ENCODE assay signal across 1 cellular context in the genomic region with DNA sequence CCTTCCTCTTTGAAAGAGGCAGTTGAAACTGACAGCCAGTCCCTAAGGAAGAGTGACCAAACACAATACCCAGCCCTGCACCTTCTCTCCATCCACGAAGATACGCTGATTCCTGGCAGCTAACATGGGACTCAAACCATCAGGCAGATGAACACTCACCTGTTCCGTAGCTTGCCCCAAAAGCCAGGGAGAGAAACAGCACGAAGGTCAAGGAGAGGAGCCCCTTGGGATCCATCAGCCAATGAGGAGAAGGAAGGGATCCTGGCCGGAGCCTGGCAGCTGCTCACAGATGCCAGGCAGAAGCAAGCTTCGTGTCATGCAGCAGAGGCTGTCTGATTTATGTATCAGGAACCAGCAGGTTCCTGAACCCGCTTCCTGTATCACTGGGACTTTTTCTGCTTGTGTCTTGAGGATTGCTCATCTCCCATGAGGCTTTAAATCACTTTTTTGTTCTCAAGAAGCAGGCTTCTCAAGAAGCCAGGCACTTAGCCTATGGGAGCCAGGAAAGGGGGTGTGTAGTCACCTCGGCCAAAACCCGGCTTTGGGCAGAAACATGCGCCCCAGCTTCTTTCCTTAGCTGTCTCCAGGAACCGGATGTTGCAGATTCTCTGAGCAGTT.
TF ChIP-seq lines count a peak whose summit lies in the region.

A gene with protein sequence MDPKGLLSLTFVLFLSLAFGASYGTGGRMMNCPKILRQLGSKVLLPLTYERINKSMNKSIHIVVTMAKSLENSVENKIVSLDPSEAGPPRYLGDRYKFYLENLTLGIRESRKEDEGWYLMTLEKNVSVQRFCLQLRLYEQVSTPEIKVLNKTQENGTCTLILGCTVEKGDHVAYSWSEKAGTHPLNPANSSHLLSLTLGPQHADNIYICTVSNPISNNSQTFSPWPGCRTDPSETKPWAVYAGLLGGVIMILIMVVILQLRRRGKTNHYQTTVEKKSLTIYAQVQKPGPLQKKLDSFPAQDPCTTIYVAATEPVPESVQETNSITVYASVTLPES (minus strand): TSS at position 334 of the 618 bp plus-strand sequence. CDS start 99 bp downstream, at position 235.

TF ChIP-seq in GM12878, 131 proteins besides CTCF, POLR2A, EP300 and RAD21 (continued from another document and continues in another):
- TF ChIP-seq SUPT20H (IDR thresholded peaks at IDR 0.05; ENCODE audit: borderline replicate concordance, control insufficient read depth, low read depth, low read length) = no peak
- no peak for TF ChIP-seq ZZZ3 (IDR thresholded peaks at IDR 0.05; ENCODE audit: control insufficient read depth, insufficient read length, low read depth)
- no peak for TF ChIP-seq ZNF622 (IDR thresholded peaks at IDR 0.05)
- peak; percentile 33; the same call in 1 of the 2 replicates for TF ChIP-seq MXI1 (IDR thresholded peaks at IDR 0.05; ENCODE audit: low read depth, low read length)
- TF ChIP-seq ZNF384 (IDR thresholded peaks at IDR 0.05; ENCODE audit: borderline replicate concordance, low read depth, low read length) = no peak
- TF ChIP-seq, protein P1, sequence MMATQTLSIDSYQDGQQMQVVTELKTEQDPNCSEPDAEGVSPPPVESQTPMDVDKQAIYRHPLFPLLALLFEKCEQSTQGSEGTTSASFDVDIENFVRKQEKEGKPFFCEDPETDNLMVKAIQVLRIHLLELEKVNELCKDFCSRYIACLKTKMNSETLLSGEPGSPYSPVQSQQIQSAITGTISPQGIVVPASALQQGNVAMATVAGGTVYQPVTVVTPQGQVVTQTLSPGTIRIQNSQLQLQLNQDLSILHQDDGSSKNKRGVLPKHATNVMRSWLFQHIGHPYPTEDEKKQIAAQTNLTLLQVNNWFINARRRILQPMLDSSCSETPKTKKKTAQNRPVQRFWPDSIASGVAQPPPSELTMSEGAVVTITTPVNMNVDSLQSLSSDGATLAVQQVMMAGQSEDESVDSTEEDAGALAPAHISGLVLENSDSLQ (IDR thresholded peaks at IDR 0.05) = peak; percentile 74
- 0 out of 2 replicates have a peak, but pooled peaks have one; percentile 17 for TF ChIP-seq YY1 (IDR thresholded peaks at IDR 0.05; ENCODE audit: low read depth, low read length)
- TF ChIP-seq ESRRA (IDR thresholded peaks at IDR 0.05; ENCODE audit: low read length) = peak; percentile 39; the same call in 1 of the 2 replicates
- TF ChIP-seq EED (IDR thresholded peaks at IDR 0.05; ENCODE audit: low read depth) = peak; percentile 78
- TF ChIP-seq, protein P2, sequence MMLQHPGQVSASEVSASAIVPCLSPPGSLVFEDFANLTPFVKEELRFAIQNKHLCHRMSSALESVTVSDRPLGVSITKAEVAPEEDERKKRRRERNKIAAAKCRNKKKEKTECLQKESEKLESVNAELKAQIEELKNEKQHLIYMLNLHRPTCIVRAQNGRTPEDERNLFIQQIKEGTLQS (IDR thresholded peaks at IDR 0.05; ENCODE audit: borderline replicate concordance, extremely low read depth, low read depth, low read length) = no peak
- TF ChIP-seq HDAC6 (IDR thresholded peaks at IDR 0.05; ENCODE audit: unreplicated experiment) = peak; percentile 33
- peak in 1 of 2 experiments; percentile 62; a peak in 1 of 4 replicates for TF ChIP-seq ETV6 (conservative IDR thresholded peaks at IDR 0.05 in 1 of 2, IDR thresholded peaks at IDR 0.05 in 1 of 2; ENCODE audit: borderline replicate concordance in 1 of 2, low read depth in 1 of 2)
- TF ChIP-seq, protein P3, sequence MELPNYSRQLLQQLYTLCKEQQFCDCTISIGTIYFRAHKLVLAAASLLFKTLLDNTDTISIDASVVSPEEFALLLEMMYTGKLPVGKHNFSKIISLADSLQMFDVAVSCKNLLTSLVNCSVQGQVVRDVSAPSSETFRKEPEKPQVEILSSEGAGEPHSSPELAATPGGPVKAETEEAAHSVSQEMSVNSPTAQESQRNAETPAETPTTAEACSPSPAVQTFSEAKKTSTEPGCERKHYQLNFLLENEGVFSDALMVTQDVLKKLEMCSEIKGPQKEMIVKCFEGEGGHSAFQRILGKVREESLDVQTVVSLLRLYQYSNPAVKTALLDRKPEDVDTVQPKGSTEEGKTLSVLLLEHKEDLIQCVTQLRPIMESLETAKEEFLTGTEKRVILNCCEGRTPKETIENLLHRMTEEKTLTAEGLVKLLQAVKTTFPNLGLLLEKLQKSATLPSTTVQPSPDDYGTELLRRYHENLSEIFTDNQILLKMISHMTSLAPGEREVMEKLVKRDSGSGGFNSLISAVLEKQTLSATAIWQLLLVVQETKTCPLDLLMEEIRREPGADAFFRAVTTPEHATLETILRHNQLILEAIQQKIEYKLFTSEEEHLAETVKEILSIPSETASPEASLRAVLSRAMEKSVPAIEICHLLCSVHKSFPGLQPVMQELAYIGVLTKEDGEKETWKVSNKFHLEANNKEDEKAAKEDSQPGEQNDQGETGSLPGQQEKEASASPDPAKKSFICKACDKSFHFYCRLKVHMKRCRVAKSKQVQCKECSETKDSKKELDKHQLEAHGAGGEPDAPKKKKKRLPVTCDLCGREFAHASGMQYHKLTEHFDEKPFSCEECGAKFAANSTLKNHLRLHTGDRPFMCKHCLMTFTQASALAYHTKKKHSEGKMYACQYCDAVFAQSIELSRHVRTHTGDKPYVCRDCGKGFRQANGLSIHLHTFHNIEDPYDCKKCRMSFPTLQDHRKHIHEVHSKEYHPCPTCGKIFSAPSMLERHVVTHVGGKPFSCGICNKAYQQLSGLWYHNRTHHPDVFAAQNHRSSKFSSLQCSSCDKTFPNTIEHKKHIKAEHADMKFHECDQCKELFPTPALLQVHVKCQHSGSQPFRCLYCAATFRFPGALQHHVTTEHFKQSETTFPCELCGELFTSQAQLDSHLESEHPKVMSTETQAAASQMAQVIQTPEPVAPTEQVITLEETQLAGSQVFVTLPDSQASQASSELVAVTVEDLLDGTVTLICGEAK (IDR thresholded peaks at IDR 0.05; ENCODE audit: borderline replicate concordance) = no peak
- TF ChIP-seq, protein P4, sequence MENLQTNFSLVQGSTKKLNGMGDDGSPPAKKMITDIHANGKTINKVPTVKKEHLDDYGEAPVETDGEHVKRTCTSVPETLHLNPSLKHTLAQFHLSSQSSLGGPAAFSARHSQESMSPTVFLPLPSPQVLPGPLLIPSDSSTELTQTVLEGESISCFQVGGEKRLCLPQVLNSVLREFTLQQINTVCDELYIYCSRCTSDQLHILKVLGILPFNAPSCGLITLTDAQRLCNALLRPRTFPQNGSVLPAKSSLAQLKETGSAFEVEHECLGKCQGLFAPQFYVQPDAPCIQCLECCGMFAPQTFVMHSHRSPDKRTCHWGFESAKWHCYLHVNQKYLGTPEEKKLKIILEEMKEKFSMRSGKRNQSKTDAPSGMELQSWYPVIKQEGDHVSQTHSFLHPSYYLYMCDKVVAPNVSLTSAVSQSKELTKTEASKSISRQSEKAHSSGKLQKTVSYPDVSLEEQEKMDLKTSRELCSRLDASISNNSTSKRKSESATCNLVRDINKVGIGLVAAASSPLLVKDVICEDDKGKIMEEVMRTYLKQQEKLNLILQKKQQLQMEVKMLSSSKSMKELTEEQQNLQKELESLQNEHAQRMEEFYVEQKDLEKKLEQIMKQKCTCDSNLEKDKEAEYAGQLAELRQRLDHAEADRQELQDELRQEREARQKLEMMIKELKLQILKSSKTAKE (IDR thresholded peaks at IDR 0.05; ENCODE audit: low read depth, poor library complexity, severe bottlenecking) = peak; percentile 13
- TF ChIP-seq JUNB (IDR thresholded peaks at IDR 0.05) = no peak
- TF ChIP-seq, protein P5, sequence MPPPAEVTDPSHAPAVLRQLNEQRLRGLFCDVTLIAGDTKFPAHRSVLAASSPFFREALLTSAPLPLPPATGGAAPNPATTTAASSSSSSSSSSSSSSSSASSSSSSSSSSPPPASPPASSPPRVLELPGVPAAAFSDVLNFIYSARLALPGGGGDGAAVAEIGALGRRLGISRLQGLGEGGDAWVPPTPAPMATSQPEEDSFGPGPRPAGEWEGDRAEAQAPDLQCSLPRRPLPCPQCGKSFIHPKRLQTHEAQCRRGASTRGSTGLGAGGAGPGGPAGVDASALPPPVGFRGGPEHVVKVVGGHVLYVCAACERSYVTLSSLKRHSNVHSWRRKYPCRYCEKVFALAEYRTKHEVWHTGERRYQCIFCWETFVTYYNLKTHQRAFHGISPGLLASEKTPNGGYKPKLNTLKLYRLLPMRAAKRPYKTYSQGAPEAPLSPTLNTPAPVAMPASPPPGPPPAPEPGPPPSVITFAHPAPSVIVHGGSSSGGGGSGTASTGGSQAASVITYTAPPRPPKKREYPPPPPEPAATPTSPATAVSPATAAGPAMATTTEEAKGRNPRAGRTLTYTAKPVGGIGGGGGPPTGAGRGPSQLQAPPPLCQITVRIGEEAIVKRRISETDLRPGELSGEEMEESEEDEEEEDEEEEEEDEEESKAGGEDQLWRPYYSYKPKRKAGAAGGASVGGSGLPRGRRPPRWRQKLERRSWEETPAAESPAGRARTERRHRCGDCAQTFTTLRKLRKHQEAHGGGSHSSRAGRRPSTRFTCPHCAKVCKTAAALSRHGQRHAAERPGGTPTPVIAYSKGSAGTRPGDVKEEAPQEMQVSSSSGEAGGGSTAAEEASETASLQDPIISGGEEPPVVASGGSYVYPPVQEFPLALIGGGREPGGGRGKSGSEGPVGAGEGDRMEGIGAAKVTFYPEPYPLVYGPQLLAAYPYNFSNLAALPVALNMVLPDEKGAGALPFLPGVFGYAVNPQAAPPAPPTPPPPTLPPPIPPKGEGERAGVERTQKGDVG (CRISPR knock-in tag; IDR thresholded peaks at IDR 0.05) = no peak
- TF ChIP-seq, protein P6, sequence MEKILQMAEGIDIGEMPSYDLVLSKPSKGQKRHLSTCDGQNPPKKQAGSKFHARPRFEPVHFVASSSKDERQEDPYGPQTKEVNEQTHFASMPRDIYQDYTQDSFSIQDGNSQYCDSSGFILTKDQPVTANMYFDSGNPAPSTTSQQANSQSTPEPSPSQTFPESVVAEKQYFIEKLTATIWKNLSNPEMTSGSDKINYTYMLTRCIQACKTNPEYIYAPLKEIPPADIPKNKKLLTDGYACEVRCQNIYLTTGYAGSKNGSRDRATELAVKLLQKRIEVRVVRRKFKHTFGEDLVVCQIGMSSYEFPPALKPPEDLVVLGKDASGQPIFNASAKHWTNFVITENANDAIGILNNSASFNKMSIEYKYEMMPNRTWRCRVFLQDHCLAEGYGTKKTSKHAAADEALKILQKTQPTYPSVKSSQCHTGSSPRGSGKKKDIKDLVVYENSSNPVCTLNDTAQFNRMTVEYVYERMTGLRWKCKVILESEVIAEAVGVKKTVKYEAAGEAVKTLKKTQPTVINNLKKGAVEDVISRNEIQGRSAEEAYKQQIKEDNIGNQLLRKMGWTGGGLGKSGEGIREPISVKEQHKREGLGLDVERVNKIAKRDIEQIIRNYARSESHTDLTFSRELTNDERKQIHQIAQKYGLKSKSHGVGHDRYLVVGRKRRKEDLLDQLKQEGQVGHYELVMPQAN (conservative IDR thresholded peaks at IDR 0.05) = no peak
- TF ChIP-seq, protein P7, sequence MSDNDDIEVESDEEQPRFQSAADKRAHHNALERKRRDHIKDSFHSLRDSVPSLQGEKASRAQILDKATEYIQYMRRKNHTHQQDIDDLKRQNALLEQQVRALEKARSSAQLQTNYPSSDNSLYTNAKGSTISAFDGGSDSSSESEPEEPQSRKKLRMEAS (IDR thresholded peaks at IDR 0.05; ENCODE audit: low read depth, low read length) = peak; percentile 23; the same call in 1 of the 2 replicates
- no peak for TF ChIP-seq NFYA (IDR thresholded peaks at IDR 0.05; ENCODE audit: borderline replicate concordance, low read depth, low read length)
- TF ChIP-seq SREBF1 (IDR thresholded peaks at IDR 0.05; ENCODE audit: low read length) = no peak
- TF ChIP-seq, protein P8, sequence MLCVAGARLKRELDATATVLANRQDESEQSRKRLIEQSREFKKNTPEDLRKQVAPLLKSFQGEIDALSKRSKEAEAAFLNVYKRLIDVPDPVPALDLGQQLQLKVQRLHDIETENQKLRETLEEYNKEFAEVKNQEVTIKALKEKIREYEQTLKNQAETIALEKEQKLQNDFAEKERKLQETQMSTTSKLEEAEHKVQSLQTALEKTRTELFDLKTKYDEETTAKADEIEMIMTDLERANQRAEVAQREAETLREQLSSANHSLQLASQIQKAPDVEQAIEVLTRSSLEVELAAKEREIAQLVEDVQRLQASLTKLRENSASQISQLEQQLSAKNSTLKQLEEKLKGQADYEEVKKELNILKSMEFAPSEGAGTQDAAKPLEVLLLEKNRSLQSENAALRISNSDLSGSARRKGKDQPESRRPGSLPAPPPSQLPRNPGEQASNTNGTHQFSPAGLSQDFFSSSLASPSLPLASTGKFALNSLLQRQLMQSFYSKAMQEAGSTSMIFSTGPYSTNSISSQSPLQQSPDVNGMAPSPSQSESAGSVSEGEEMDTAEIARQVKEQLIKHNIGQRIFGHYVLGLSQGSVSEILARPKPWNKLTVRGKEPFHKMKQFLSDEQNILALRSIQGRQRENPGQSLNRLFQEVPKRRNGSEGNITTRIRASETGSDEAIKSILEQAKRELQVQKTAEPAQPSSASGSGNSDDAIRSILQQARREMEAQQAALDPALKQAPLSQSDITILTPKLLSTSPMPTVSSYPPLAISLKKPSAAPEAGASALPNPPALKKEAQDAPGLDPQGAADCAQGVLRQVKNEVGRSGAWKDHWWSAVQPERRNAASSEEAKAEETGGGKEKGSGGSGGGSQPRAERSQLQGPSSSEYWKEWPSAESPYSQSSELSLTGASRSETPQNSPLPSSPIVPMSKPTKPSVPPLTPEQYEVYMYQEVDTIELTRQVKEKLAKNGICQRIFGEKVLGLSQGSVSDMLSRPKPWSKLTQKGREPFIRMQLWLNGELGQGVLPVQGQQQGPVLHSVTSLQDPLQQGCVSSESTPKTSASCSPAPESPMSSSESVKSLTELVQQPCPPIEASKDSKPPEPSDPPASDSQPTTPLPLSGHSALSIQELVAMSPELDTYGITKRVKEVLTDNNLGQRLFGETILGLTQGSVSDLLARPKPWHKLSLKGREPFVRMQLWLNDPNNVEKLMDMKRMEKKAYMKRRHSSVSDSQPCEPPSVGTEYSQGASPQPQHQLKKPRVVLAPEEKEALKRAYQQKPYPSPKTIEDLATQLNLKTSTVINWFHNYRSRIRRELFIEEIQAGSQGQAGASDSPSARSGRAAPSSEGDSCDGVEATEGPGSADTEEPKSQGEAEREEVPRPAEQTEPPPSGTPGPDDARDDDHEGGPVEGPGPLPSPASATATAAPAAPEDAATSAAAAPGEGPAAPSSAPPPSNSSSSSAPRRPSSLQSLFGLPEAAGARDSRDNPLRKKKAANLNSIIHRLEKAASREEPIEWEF (IDR thresholded peaks at IDR 0.05; ENCODE audit: insufficient replicate concordance, low read depth, low read length) = peak; percentile 97
- TF ChIP-seq, protein P9, sequence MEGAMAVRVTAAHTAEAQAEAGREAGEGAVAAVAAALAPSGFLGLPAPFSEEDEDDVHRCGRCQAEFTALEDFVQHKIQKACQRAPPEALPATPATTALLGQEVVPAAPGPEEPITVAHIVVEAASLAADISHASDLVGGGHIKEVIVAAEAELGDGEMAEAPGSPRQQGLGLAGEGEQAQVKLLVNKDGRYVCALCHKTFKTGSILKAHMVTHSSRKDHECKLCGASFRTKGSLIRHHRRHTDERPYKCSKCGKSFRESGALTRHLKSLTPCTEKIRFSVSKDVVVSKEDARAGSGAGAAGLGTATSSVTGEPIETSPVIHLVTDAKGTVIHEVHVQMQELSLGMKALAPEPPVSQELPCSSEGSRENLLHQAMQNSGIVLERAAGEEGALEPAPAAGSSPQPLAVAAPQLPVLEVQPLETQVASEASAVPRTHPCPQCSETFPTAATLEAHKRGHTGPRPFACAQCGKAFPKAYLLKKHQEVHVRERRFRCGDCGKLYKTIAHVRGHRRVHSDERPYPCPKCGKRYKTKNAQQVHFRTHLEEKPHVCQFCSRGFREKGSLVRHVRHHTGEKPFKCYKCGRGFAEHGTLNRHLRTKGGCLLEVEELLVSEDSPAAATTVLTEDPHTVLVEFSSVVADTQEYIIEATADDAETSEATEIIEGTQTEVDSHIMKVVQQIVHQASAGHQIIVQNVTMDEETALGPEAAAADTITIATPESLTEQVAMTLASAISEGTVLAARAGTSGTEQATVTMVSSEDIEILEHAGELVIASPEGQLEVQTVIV (IDR thresholded peaks at IDR 0.05; ENCODE audit: borderline replicate concordance, partially characterized antibody) = no peak
- 0 out of 2 replicates have a peak, but pooled peaks have one; percentile 8 for TF ChIP-seq MYB (IDR thresholded peaks at IDR 0.05; ENCODE audit: borderline replicate concordance, low read depth, low read length)
- TF ChIP-seq POLR2AphosphoS2 (IDR thresholded peaks at IDR 0.05; ENCODE audit: low read depth, low read length) = peak; percentile 68; the same call in 1 of the 2 replicates
- no peak for TF ChIP-seq TARDBP (IDR thresholded peaks at IDR 0.05; ENCODE audit: borderline replicate concordance)
